13 cellular contexts compared by ENCODE assay signal in the genomic region with DNA sequence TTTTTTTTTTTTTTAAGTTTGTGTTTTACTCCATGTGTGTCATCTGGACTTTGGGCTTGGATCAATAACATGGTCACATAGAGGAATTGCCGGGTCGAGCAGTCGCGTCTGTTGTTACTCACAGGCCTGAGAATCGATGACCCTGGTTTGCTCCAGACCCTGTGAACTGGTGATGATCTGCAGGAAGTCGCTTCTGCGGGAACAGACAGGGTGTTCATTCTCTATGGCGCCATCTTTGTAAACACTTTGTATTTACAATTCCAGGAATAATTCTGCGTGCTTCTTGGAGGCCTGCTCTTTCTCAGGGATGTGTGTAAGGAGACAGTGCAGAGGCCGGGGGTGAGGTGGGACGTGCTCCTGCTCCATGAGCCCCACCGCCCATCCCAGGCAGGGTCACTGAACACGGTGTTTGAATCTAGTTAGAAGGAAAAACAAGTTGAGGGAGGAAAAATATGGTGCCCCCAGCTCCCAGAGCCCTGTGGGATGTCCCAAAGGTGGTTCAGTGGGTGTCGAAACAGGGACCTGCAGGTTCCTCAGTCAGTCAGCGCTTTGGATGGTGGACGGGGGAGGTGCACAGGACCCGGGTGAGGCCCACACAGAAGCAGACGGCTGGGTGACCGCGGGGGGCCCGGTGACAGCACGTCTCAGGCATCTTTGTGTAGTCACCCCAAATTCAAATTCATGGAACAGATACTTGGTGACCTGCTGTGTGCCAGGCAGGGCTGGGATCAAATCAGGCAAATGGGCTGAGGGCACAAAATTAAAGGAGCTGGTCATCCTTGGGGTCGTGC. TPM values are rescaled to one million over a fixed set of nuclear protein-coding genes. Genes with fewer than 3 reads are reported as not detected.
"Had no signal": no experiment of that assay in that cellular context is flagged by ENCODE, and none has a peak within 500 bp of the region (broad histone marks: within the 10 kb centered on the region; RNA-seq: fewer than 3 reads in every experiment).

No MANE protein-coding gene starts in this region.

- ATAC-seq: gastrocnemius medialis; stimulated activated naive B cell treated with anti-CD40 and anti-IgM and Interleukin-4, amounts not matched to agents 10 μg/mL and 1 μg/mL and 100 μg/mL, for 72 hours had no signal

- H3K4me3 ChIP-seq: gastrocnemius medialis, heart right ventricle, skin epidermis had no signal

- DNase-seq: activated CD4-positive, alpha-beta T cell treated with anti-CD3 and anti-CD28 coated beads, Interleukin-2, amount 50 U/mL, for 1 hour; activated CD8-positive, alpha-beta memory T cell treated with anti-CD3 and anti-CD28 coated beads for 24 hours; activated naive CD8-positive, alpha-beta T cell treated with anti-CD3 and anti-CD28 coated beads, Interleukin-2, amount 10 ng/mL, durations not matched to agents 7 days and 5 days; effector CD8-positive, alpha-beta T cell; gastrocnemius medialis; heart right ventricle; stimulated activated CD4-positive, alpha-beta T cell treated with anti-CD3 and anti-CD28 coated beads, Interleukin-15, amount 100 ng/mL, for 24 hours; stimulated activated CD4-positive, alpha-beta T cell treated with anti-CD3 and anti-CD28 coated beads, Interleukin-4, amount 100 ng/mL, for 1 hour; stimulated activated naive B cell treated with anti-CD40 and anti-IgM and Interleukin-4, amounts not matched to agents 10 μg/mL and 1 μg/mL and 100 μg/mL, for 72 hours; trophoblast cell had no signal

- H3K9me3 ChIP-seq: gastrocnemius medialis, heart right ventricle had no signal

- H3K9ac ChIP-seq: parathyroid adenoma had no signal

- H3K27me3 ChIP-seq: gastrocnemius medialis, heart right ventricle had no signal

- H3K27ac ChIP-seq: epithelial cell of prostate, gastrocnemius medialis, parathyroid adenoma had no signal

- H3K4me1 ChIP-seq: parathyroid adenoma had no signal

- H3K36me3 ChIP-seq: gastrocnemius medialis had no signal

RNA-seq across cellular contexts. Expression of a gene that starts 58.8 kb away (rescaled TPM):
- total RNA-seq: activated naive CD8-positive, alpha-beta T cell treated with anti-CD3 and anti-CD28 coated beads, Interleukin-2, amount 10 ng/mL, durations not matched to agents 7 days and 5 days had no signal
